Comparison of ENCODE assay signal across 21 cellular contexts in the genomic region with DNA sequence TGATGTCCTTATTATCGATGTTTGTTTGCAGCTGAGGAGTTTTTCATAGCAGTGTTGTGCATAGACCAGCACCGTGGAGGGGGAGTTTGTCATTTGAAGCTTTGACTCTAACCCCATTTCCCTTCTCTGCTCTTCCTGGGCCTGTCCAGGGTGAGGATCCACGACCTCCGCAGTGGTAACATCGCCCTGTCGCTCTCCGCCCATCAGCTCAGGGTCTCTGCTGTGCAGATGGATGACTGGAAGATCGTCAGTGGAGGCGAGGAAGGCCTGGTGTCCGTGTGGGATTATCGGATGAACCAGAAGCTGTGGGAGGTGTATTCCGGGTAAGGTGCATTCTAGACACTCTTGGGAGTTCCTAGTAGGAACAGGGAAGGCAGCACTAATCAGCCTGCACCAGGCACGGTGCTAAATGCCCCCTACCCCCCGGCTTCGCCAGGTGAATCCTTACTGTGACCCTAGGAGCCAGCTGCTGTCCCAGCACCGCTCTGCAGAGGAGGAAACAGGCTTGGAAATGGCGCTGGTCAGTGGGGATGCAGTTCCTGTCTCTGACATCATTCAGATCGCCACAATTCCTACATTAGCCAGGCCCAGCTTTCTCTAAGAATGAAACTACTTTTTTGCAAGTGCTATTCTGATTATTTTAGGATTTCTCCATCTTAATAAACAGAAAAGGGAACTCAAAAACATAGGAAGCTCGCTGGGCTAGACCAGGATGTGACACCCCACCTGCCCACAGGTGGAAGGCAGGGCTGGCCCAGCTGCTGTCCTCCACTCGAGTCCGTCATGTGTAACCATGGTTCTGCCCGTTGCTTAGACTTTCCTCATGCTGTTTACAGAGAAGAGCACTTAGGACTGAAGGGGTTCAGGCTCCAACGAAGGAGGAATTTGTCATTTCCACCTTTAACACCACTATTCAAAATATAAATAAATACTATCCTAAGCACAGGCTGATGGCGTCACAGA.
DNase-seq lines count a peak whose midpoint lies in the region; ATAC-seq, FAIRE-seq and TF ChIP-seq lines count a peak whose summit lies in the region.
"Had no signal": no experiment of that assay in that cellular context is flagged by ENCODE, and none has a peak within 500 bp of the region (broad histone marks: within the 10 kb centered on the region; RNA-seq: fewer than 3 reads in every experiment).

No MANE protein-coding gene starts in this region.

- H3K36me3 ChIP-seq in bronchial epithelial cell (ENCODE audit: control insufficient read depth, insufficient read depth, low read length) (peaks cover 17% of the 10 kb centered on the region), lower lobe of right lung (peaks cover 71% of the 10 kb centered on the region), thyroid gland (peaks cover 17 to 31% of the 10 kb centered on the region in 2 donors)

- DNase-seq in activated T-cell treated with anti-CD3 and anti-CD28 coated beads, Interleukin-2, amount 50 U/mL, for 48 hours: peak; percentile 4 to 5
- no peak for DNase-seq in activated T-cell treated with anti-CD3 and anti-CD28 coated beads, Interleukin-2, amount 50 U/mL, for 24 hours
- DNase-seq in bronchial epithelial cell (ENCODE audit: low read depth) (no peak), lower lobe of right lung (peak; percentile 23), thyroid gland (peak; percentile 53 to 57), NCI-H146 treated with DMSO at 0.1 percent for 48 hours (lab: John Stamatoyannopoulos, UW; ENCODE audit: unreplicated experiment) (no peak)
- DNase-seq in activated naive CD4-positive, alpha-beta T cell treated with anti-CD3 and anti-CD28 coated beads for 36 hours: no peak
- DNase-seq: CD8-positive, alpha-beta memory T cell; DMS79; GOT3; KBM-7; NCI-H1417 treated with DMSO at 0.1 percent for 48 hours; NCI-H1930; NCI-H69; OCI-M1; SHP77 treated with DMSO at 0.1 percent for 48 hours; SK-N-SH had no signal

- no peak overlapping the region for H3K27ac ChIP-seq in lower lobe of right lung
- H3K27ac ChIP-seq in thyroid gland: peak overlapping the region in 2 of 3 donors; percentile 37 to 58
- H3K27ac ChIP-seq: BLaER1 had no signal

- ATAC-seq in lower lobe of right lung: no peak
- no peak for ATAC-seq in GM21447 (IDR thresholded peaks at IDR 0.05; ENCODE audit: unreplicated experiment)

- WGBS in thyroid gland, 2 donors: 81 to 87% methylated on average over 23 to 24 of the region's 24 CpGs

- H3K9me3 ChIP-seq in lower lobe of right lung (no peaks in the 10 kb centered on the region), thyroid gland (no peaks in the 10 kb centered on the region)
- H3K9me3 ChIP-seq: A549, BLaER1, SK-N-SH had no signal

- H3K27me3 Mint-ChIP-seq in activated T-cell treated with anti-CD3 and anti-CD28 coated beads, Interleukin-2, amount 50 U/mL, for 24 hours: no peaks in the 10 kb centered on the region
- H3K27me3 Mint-ChIP-seq in activated naive CD4-positive, alpha-beta T cell treated with anti-CD3 and anti-CD28 coated beads for 36 hours (ENCODE audit: low read depth): no peaks in the 10 kb centered on the region
- H3K27me3 Mint-ChIP-seq: CD8-positive, alpha-beta memory T cell had no signal

- H3K4me1 ChIP-seq in lower lobe of right lung (peaks cover 9% of the 10 kb centered on the region), thyroid gland (peaks cover 32 to 46% of the 10 kb centered on the region in 2 donors)

- CTCF ChIA-PET in activated naive CD4-positive, alpha-beta T cell treated with anti-CD3 and anti-CD28 coated beads for 36 hours (lab: Charles Lee): interaction anchor here (0.8 to 4.4 kb wide), 5 partner anchors 28 to 96 kb away, joined by 3 to 56 read pairs (median 3); no protein-coding TSS in a partner anchor

- H3K27me3 ChIP-seq in bronchial epithelial cell (ENCODE audit: control insufficient read depth, insufficient read depth, low read length) (no peaks in the 10 kb centered on the region), lower lobe of right lung (ENCODE audit: low read depth) (no peaks in the 10 kb centered on the region), thyroid gland (no peaks in the 10 kb centered on the region)
- H3K27me3 ChIP-seq: BLaER1 had no signal

- H3K27ac Mint-ChIP-seq in activated T-cell treated with anti-CD3 and anti-CD28 coated beads, Interleukin-2, amount 50 U/mL, for 24 hours: no peak overlapping the region
- H3K27ac Mint-ChIP-seq in activated naive CD4-positive, alpha-beta T cell treated with anti-CD3 and anti-CD28 coated beads for 36 hours: no peak overlapping the region

- H3K4me3 Mint-ChIP-seq in activated T-cell treated with anti-CD3 and anti-CD28 coated beads, Interleukin-2, amount 50 U/mL, for 24 hours: no peak overlapping the region
- H3K4me3 Mint-ChIP-seq in activated naive CD4-positive, alpha-beta T cell treated with anti-CD3 and anti-CD28 coated beads for 36 hours: no peak overlapping the region
- H3K4me3 Mint-ChIP-seq: CD8-positive, alpha-beta memory T cell had no signal

- intact Hi-C loops in lower lobe of right lung (cut with DNase I) (loop anchor here (10.0 kb wide), 1 partner anchor 91 kb away; no protein-coding TSS in a partner anchor), thyroid gland (cut with DNase I) (loop anchor here (10.0 kb wide), 1 partner anchor 91 kb away; no protein-coding TSS in a partner anchor)
- intact Hi-C loops in activated naive CD4-positive, alpha-beta T cell treated with anti-CD3 and anti-CD28 coated beads for 36 hours (cut with micrococcal nuclease): no loop called here

- H3K4me1 Mint-ChIP-seq in activated T-cell treated with anti-CD3 and anti-CD28 coated beads, Interleukin-2, amount 50 U/mL, for 24 hours (ENCODE audit: low read depth): peaks cover 4% of the 10 kb centered on the region
- no peaks in the 10 kb centered on the region for H3K4me1 Mint-ChIP-seq in activated naive CD4-positive, alpha-beta T cell treated with anti-CD3 and anti-CD28 coated beads for 36 hours (ENCODE audit: low read depth)

- TF ChIP-seq CTCF in bronchial epithelial cell (IDR thresholded peaks at IDR 0.05; ENCODE audit: insufficient read depth, low read length, severe bottlenecking) (no peak), lower lobe of right lung (IDR thresholded peaks at IDR 0.05) (no peak), thyroid gland (IDR thresholded peaks at IDR 0.05) (no peak)

- peaks cover 69% of the 10 kb centered on the region for H3K36me3 Mint-ChIP-seq in activated T-cell treated with anti-CD3 and anti-CD28 coated beads, Interleukin-2, amount 50 U/mL, for 24 hours (ENCODE audit: low read depth)
- H3K36me3 Mint-ChIP-seq in activated naive CD4-positive, alpha-beta T cell treated with anti-CD3 and anti-CD28 coated beads for 36 hours (ENCODE audit: low read depth): peaks cover 11% of the 10 kb centered on the region

- no peak overlapping the region for H3K4me3 ChIP-seq in bronchial epithelial cell (ENCODE audit: low read depth, low read length)
- H3K4me3 ChIP-seq in lower lobe of right lung: no peak overlapping the region
- no peak overlapping the region for H3K4me3 ChIP-seq in thyroid gland (replicated peaks in 1 of 3)
- H3K4me3 ChIP-seq: A549, BLaER1 had no signal

- no peaks in the 10 kb centered on the region for H3K9me3 Mint-ChIP-seq in activated T-cell treated with anti-CD3 and anti-CD28 coated beads, Interleukin-2, amount 50 U/mL, for 24 hours
- H3K9me3 Mint-ChIP-seq in activated naive CD4-positive, alpha-beta T cell treated with anti-CD3 and anti-CD28 coated beads for 36 hours: no peaks in the 10 kb centered on the region
- H3K9me3 Mint-ChIP-seq: CD8-positive, alpha-beta memory T cell had no signal

- TF ChIP-seq POLR2A in thyroid gland (IDR thresholded peaks at IDR 0.05): no peak

- FAIRE-seq in bronchial epithelial cell (lab: Jason Lieb, UNC): peak; percentile 88
- FAIRE-seq: A549, GM18507 had no signal

Comparison
In these comparisons a context has a peak if more than half of its experiments do, and no peak if none do; other contexts are left out.
1. DNase-seq: peak in activated T-cell treated with anti-CD3 and anti-CD28 coated beads, Interleukin-2, amount 50 U/mL, for 48 hours (2 of 2), lower lobe of right lung (single experiment) and thyroid gland (2 of 2); none in activated T-cell treated with anti-CD3 and anti-CD28 coated beads, Interleukin-2, amount 50 U/mL, for 24 hours (single experiment), bronchial epithelial cell (single experiment), NCI-H146 treated with DMSO at 0.1 percent for 48 hours (single experiment) and activated naive CD4-positive, alpha-beta T cell treated with anti-CD3 and anti-CD28 coated beads for 36 hours (single experiment).